ENCODE assay signal across 23 cellular contexts in genomic region chr10:75599875-75600648, GRCh38.
DNase-seq lines count a peak whose midpoint lies in the region; ATAC-seq and TF ChIP-seq lines count a peak whose summit lies in the region.
"Had no signal": no experiment of that assay in that cellular context is flagged by ENCODE, and none has a peak within 500 bp of the region (broad histone marks: within the 10 kb centered on the region; RNA-seq: fewer than 3 reads in every experiment).

No MANE protein-coding gene starts in this region.

- H3K36me3 Mint-ChIP-seq in endothelial cell (ENCODE audit: low read depth, unreplicated experiment): no peaks in the 10 kb centered on the region
- no peaks in the 10 kb centered on the region for H3K36me3 Mint-ChIP-seq in CD4-positive, alpha-beta T cell (ENCODE audit: low read depth)

- no peak overlapping the region for H3K27ac Mint-ChIP-seq in endothelial cell (ENCODE audit: unreplicated experiment)
- no peak overlapping the region for H3K27ac Mint-ChIP-seq in CD4-positive, alpha-beta T cell
- H3K27ac Mint-ChIP-seq: activated CD4-positive, alpha-beta memory T cell treated with anti-CD3 and anti-CD28 coated beads, Interleukin-2, amount 10 ng/mL, durations not matched to agents 7 days and 5 days had no signal

- no peak for ATAC-seq in CD4-positive, alpha-beta T cell (ENCODE audit: poor library complexity)
- ATAC-seq: Right ventricle myocardium inferior had no signal

- no peak overlapping the region for H3K4me3 Mint-ChIP-seq in endothelial cell (ENCODE audit: unreplicated experiment)
- no peak overlapping the region for H3K4me3 Mint-ChIP-seq in CD4-positive, alpha-beta T cell
- H3K4me3 Mint-ChIP-seq: activated CD4-positive, alpha-beta memory T cell treated with anti-CD3 and anti-CD28 coated beads, Interleukin-2, amount 10 ng/mL, durations not matched to agents 7 days and 5 days had no signal

- peak; percentile 73 for DNase-seq in DMS153 (lab: John Stamatoyannopoulos, UW)
- no peak for DNase-seq in HEK293T (ENCODE audit: extremely low spot score)
- DNase-seq in NCI-H748 treated with DMSO at 0.1 percent for 48 hours (lab: John Stamatoyannopoulos, UW): peak; percentile 45
- DNase-seq in left kidney (ENCODE audit: low read depth, low spot score): peak; percentile 82
- DNase-seq in NCI-H1048 (lab: John Stamatoyannopoulos, UW): no peak
- no peak for DNase-seq in endothelial cell (ENCODE audit: low spot score)
- no peak for DNase-seq in dorsolateral prefrontal cortex
- no peak for DNase-seq in CD4-positive, alpha-beta T cell
- DNase-seq: activated CD4-positive, alpha-beta memory T cell treated with anti-CD3 and anti-CD28 coated beads, Interleukin-2, amount 10 ng/mL, durations not matched to agents 7 days and 5 days; activated CD4-positive, CD25-positive, alpha-beta regulatory T cell; activated effector memory CD4-positive, alpha-beta T cell treated with Interleukin-2 at 50 U/mL for 16 hours; C1 segment of cervical spinal cord; cerebellar nuclear complex; islet precursor cell; mesenchymal stem cell; NCI-H1694; NCI-H446 treated with DMSO at 0.1 percent for 48 hours; OCI-M1; spleen; stimulated activated CD4-positive, alpha-beta T cell treated with anti-CD3 and anti-CD28 coated beads, Interleukin-4, amount 100 ng/mL, for 1 hour; stimulated activated naive CD4-positive, alpha-beta T cell had no signal

- H3K27me3 Mint-ChIP-seq in endothelial cell (ENCODE audit: unreplicated experiment): peaks cover 3% of the 10 kb centered on the region
- peaks cover 15% of the 10 kb centered on the region for H3K27me3 Mint-ChIP-seq in CD4-positive, alpha-beta T cell
- H3K27me3 Mint-ChIP-seq: activated CD4-positive, alpha-beta memory T cell treated with anti-CD3 and anti-CD28 coated beads, Interleukin-2, amount 10 ng/mL, durations not matched to agents 7 days and 5 days had no signal

- H3K9me3 ChIP-seq in CD4-positive, alpha-beta T cell (ENCODE audit: control insufficient read depth, low read length): no peaks in the 10 kb centered on the region
- H3K9me3 ChIP-seq: spleen, thoracic aorta had no signal

- no peaks in the 10 kb centered on the region for H3K9me3 Mint-ChIP-seq in endothelial cell (ENCODE audit: unreplicated experiment)
- no peaks in the 10 kb centered on the region for H3K9me3 Mint-ChIP-seq in CD4-positive, alpha-beta T cell
- H3K9me3 Mint-ChIP-seq: activated CD4-positive, alpha-beta memory T cell treated with anti-CD3 and anti-CD28 coated beads, Interleukin-2, amount 10 ng/mL, durations not matched to agents 7 days and 5 days had no signal

- peaks cover 0 to 5% (median 0%) of the 10 kb centered on the region in 45 donors for H3K27me3 ChIP-seq in dorsolateral prefrontal cortex
- no peaks in the 10 kb centered on the region for H3K27me3 ChIP-seq in CD4-positive, alpha-beta T cell (ENCODE audit: control insufficient read depth, insufficient read depth, low read length)
- H3K27me3 ChIP-seq: spleen had no signal

- no peak for TF ChIP-seq CTCF in endothelial cell (IDR thresholded peaks at IDR 0.05; ENCODE audit: unreplicated experiment)
- TF ChIP-seq CTCF in dorsolateral prefrontal cortex (IDR thresholded peaks at IDR 0.05 in 54 of 56, conservative IDR thresholded peaks at IDR 0.05 in 2 of 56; ENCODE audit: low read depth in 1 of 56, partially characterized antibody in 56 of 56): no peak
- no peak for TF ChIP-seq CTCF in CD4-positive, alpha-beta T cell (IDR thresholded peaks at IDR 0.05)

- POLR2A ChIA-PET in HEK293T (lab: Yijun Ruan, JAX): interaction anchor here (1.1 to 11.4 kb wide), 2 partner anchors 201 to 241 kb away, joined by 3 to 101 read pairs; partner anchors contain the start of gene ZNF503
- POLR2A ChIA-PET in CD4-positive, alpha-beta T cell (lab: Charles Lee): no interaction called here

- intact Hi-C loops in dorsolateral prefrontal cortex (cut with DNase I): no loop called here
- intact Hi-C loops in CD4-positive, alpha-beta T cell (cut with DNase I, micrococcal nuclease): no loop called here

- CTCF ChIA-PET in HEK293T (lab: Yijun Ruan, JAX): no interaction called here
- CTCF ChIA-PET in CD4-positive, alpha-beta T cell (lab: Charles Lee): no interaction called here

- H3K4me3 ChIP-seq in dorsolateral prefrontal cortex: no peak overlapping the region
- H3K4me3 ChIP-seq: spleen, thoracic aorta had no signal

- no peak overlapping the region for H3K27ac ChIP-seq in dorsolateral prefrontal cortex
- no peak overlapping the region for H3K27ac ChIP-seq in CD4-positive, alpha-beta T cell (ENCODE audit: low read depth, low read length)
- H3K27ac ChIP-seq: spleen, thoracic aorta had no signal

- peaks cover 2% of the 10 kb centered on the region for H3K4me1 Mint-ChIP-seq in endothelial cell (ENCODE audit: unreplicated experiment)
- H3K4me1 Mint-ChIP-seq in CD4-positive, alpha-beta T cell (ENCODE audit: low read depth): no peaks in the 10 kb centered on the region
- H3K4me1 Mint-ChIP-seq: activated CD4-positive, alpha-beta memory T cell treated with anti-CD3 and anti-CD28 coated beads, Interleukin-2, amount 10 ng/mL, durations not matched to agents 7 days and 5 days had no signal

TF ChIP-seq in HEK293T, 16 proteins besides CTCF, POLR2A, EP300 and RAD21:
- TF ChIP-seq FOXM1 (IDR thresholded peaks at IDR 0.05; ENCODE audit: borderline replicate concordance) (no peak), SP1 (IDR thresholded peaks at IDR 0.05) (no peak), CTBP1 (IDR thresholded peaks at IDR 0.05; ENCODE audit: borderline replicate concordance) (peak; percentile 87), FOXA1 (IDR thresholded peaks at IDR 0.05) (0 out of 2 replicates have a peak, but pooled peaks have one; percentile 20), PKNOX1 (IDR thresholded peaks at IDR 0.05) (peak; percentile 79)

Comparison
In these comparisons a context has a peak if more than half of its experiments do, and no peak if none do; other contexts are left out.
1. DNase-seq: peak in DMS153 (single experiment), NCI-H748 treated with DMSO at 0.1 percent for 48 hours (single experiment) and left kidney (single experiment); none in HEK293T (single experiment), NCI-H1048 (single experiment), endothelial cell (single experiment), dorsolateral prefrontal cortex (0 of 10) and CD4-positive, alpha-beta T cell (0 of 10).